1 cellular context compared by ENCODE assay signal in the genomic region with DNA sequence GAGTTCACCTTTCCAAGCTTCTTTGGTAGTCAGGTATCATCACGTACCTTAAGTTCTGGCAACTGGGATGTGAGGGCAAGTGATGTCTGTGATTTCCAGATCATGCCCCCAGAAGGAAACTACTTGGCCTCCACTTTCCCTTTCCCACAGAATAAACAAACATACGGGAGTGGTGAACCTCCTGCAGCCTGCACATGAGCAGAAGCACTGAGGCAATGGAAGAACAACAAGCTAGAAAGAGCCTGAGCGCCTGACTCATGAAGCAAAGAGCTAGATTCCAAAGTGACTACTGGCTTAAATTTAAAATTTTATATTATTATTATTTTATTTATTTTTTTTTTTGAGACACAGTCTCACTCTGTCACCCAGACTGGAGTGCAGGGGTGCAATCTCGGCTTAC.
TF ChIP-seq lines count a peak whose summit lies in the region.

No MANE protein-coding gene starts in this region.

TF ChIP-seq in GM23338, 12 proteins besides CTCF, POLR2A, EP300 and RAD21 (continued from another document):
- TF ChIP-seq, protein P1, sequence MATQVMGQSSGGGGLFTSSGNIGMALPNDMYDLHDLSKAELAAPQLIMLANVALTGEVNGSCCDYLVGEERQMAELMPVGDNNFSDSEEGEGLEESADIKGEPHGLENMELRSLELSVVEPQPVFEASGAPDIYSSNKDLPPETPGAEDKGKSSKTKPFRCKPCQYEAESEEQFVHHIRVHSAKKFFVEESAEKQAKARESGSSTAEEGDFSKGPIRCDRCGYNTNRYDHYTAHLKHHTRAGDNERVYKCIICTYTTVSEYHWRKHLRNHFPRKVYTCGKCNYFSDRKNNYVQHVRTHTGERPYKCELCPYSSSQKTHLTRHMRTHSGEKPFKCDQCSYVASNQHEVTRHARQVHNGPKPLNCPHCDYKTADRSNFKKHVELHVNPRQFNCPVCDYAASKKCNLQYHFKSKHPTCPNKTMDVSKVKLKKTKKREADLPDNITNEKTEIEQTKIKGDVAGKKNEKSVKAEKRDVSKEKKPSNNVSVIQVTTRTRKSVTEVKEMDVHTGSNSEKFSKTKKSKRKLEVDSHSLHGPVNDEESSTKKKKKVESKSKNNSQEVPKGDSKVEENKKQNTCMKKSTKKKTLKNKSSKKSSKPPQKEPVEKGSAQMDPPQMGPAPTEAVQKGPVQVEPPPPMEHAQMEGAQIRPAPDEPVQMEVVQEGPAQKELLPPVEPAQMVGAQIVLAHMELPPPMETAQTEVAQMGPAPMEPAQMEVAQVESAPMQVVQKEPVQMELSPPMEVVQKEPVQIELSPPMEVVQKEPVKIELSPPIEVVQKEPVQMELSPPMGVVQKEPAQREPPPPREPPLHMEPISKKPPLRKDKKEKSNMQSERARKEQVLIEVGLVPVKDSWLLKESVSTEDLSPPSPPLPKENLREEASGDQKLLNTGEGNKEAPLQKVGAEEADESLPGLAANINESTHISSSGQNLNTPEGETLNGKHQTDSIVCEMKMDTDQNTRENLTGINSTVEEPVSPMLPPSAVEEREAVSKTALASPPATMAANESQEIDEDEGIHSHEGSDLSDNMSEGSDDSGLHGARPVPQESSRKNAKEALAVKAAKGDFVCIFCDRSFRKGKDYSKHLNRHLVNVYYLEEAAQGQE (IDR thresholded peaks at IDR 0.05; ENCODE audit: unreplicated experiment) = no peak
- no peak for TF ChIP-seq EZH2phosphoT487 (IDR thresholded peaks at IDR 0.05; ENCODE audit: unreplicated experiment)
- TF ChIP-seq JUNB (IDR thresholded peaks at IDR 0.05; ENCODE audit: unreplicated experiment) = no peak
- TF ChIP-seq ZNF114 (CRISPR knock-in tag; IDR thresholded peaks at IDR 0.05) = no peak
- TF ChIP-seq ZNF331 (CRISPR knock-in tag; IDR thresholded peaks at IDR 0.05; ENCODE audit: low read depth) = no peak
- TF ChIP-seq NANOG (IDR thresholded peaks at IDR 0.05; ENCODE audit: borderline replicate concordance) = no peak
